In genomic region chr1:112911506-112911905, GRCh38 we compare ENCODE assay signal across 1 cellular context.
TF ChIP-seq lines count a peak whose summit lies in the region.

No MANE protein-coding gene starts in this region.

TF ChIP-seq in WTC11, 78 proteins besides CTCF, POLR2A, EP300 and RAD21 (continued from another document):
- TF ChIP-seq, protein P1, sequence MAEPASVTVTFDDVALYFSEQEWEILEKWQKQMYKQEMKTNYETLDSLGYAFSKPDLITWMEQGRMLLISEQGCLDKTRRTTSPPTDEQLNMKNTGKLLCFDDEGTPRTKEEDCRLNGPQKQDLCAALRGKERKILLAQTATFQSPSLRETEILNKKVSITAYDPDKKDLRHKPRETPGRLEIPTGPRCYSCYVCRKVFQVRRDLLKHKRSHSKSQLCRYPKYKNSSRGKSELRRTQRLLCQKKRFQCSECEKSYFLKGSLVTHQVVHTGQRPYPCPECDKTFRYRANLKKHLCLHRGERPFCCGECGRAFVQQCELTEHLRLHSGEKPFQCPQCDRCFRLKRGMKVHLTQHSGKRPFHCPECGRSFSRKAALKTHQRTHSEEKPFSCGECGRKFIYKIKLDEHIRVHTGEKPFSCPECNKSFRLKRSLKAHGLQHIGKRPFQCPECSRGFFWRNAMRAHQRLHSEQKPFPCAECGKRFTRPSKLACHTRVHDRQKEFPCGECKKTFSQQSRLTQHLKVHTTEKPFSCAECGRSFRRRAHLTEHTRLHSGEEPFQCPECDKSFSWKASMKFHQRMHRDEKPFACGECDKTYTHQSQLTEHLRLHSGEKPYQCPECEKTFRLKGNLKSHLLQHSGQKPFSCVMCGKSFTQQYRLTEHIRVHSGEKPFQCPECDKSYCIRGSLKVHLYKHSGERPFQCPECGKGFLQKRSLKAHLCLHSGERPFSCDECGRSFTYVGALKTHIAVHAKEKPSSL (CRISPR knock-in tag; conservative IDR thresholded peaks at IDR 0.05) = 0 out of 2 replicates have a peak, but pooled peaks have one; percentile 64
- TF ChIP-seq, protein P2, sequence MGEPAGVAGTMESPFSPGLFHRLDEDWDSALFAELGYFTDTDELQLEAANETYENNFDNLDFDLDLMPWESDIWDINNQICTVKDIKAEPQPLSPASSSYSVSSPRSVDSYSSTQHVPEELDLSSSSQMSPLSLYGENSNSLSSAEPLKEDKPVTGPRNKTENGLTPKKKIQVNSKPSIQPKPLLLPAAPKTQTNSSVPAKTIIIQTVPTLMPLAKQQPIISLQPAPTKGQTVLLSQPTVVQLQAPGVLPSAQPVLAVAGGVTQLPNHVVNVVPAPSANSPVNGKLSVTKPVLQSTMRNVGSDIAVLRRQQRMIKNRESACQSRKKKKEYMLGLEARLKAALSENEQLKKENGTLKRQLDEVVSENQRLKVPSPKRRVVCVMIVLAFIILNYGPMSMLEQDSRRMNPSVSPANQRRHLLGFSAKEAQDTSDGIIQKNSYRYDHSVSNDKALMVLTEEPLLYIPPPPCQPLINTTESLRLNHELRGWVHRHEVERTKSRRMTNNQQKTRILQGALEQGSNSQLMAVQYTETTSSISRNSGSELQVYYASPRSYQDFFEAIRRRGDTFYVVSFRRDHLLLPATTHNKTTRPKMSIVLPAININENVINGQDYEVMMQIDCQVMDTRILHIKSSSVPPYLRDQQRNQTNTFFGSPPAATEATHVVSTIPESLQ (CRISPR knock-in tag; IDR thresholded peaks at IDR 0.05) = no peak
- TF ChIP-seq ETV6 (CRISPR knock-in tag; IDR thresholded peaks at IDR 0.05) = no peak
- no peak for TF ChIP-seq TP53 (CRISPR knock-in tag; IDR thresholded peaks at IDR 0.05)
- no peak for TF ChIP-seq JAZF1 (CRISPR knock-in tag; IDR thresholded peaks at IDR 0.05)
TF ChIP-seq in WTC11: peak in this region for 6.
